In the genomic region with DNA sequence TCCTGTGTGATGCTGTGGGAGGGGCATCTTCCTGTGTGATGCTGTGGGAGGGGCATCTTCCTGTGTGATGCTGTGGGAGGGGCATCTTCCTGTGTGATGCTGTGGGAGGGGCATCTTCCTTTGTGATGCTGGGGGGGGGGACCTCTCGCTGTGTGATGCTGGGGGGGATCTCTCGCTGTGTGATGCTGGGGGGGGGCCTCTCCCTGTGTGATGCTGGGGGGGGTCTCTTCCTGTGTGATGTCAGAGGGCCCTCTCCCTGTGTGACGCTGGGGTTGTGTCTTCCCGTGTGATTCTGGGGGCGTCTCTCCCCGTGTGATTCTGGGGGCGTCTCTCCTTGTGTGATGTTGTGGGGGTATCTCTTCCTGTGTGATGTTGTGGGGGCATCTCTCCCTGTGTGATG, we compare ENCODE assay signal across 13 cellular contexts. TPM values are rescaled to one million over a fixed set of nuclear protein-coding genes. Genes with fewer than 3 reads are reported as not detected.
DNase-seq lines count a peak whose midpoint lies in the region; ATAC-seq lines count a peak whose summit lies in the region.
"Had no signal": no experiment of that assay in that cellular context is flagged by ENCODE, and none has a peak within 500 bp of the region (broad histone marks: within the 10 kb centered on the region; RNA-seq: fewer than 3 reads in every experiment).

No MANE protein-coding gene starts in this region.

- H3K4me3 Mint-ChIP-seq in T-cell, result peak overlapping the region in 1 of 3 donors; percentile 56
- no peak overlapping the region for H3K4me3 Mint-ChIP-seq in activated naive CD8-positive, alpha-beta T cell treated with anti-CD3 and anti-CD28 coated beads, Interleukin-2, amount 50 U/mL, for 24 hours
- peak overlapping the region; percentile 75 to 83 for H3K4me3 Mint-ChIP-seq in stimulated activated naive CD8-positive, alpha-beta T cell treated with anti-CD3 and anti-CD28 coated beads, Interleukin-15, amount 100 ng/mL, for 72 hours

- no peaks in the 10 kb centered on the region for H3K9me3 Mint-ChIP-seq in T-cell
- no peaks in the 10 kb centered on the region for H3K9me3 Mint-ChIP-seq in activated naive CD8-positive, alpha-beta T cell treated with anti-CD3 and anti-CD28 coated beads, Interleukin-2, amount 50 U/mL, for 24 hours
- no peaks in the 10 kb centered on the region for H3K9me3 Mint-ChIP-seq in stimulated activated naive CD8-positive, alpha-beta T cell treated with anti-CD3 and anti-CD28 coated beads, Interleukin-15, amount 100 ng/mL, for 72 hours

- CTCF ChIA-PET in T-cell (lab: Charles Lee), result no interaction called here

- H3K4me1 Mint-ChIP-seq in T-cell, result peaks cover 25 to 30% (median 29%) of the 10 kb centered on the region in 3 donors
- H3K4me1 Mint-ChIP-seq in activated naive CD8-positive, alpha-beta T cell treated with anti-CD3 and anti-CD28 coated beads, Interleukin-2, amount 50 U/mL, for 24 hours, result peaks cover 26% of the 10 kb centered on the region
- peaks cover 40% of the 10 kb centered on the region for H3K4me1 Mint-ChIP-seq in stimulated activated naive CD8-positive, alpha-beta T cell treated with anti-CD3 and anti-CD28 coated beads, Interleukin-15, amount 100 ng/mL, for 72 hours

- peak in 1 of 4 experiments; percentile 46 for ATAC-seq in T-cell (replicated peaks in 1 of 4)
- no peak for ATAC-seq in activated naive CD8-positive, alpha-beta T cell treated with anti-CD3 and anti-CD28 coated beads, Interleukin-2, amount 50 U/mL, for 24 hours
- no peak for ATAC-seq in stimulated activated naive CD8-positive, alpha-beta T cell treated with anti-CD3 and anti-CD28 coated beads, Interleukin-15, amount 100 ng/mL, for 72 hours
- ATAC-seq: gastroesophageal sphincter, right lobe of liver, upper lobe of right lung had no signal

- peak; percentile 16 for DNase-seq in stimulated activated CD4-positive, alpha-beta T cell treated with anti-CD3 and anti-CD28 coated beads, Interleukin-15, amount 100 ng/mL, for 24 hours
- no peak for DNase-seq in stimulated activated CD4-positive, alpha-beta T cell treated with anti-CD3 and anti-CD28 coated beads, Interleukin-2, amount 100 ng/mL, for 48 hours
- DNase-seq in T-cell (peak in 29 of 34 experiments; percentile 16 to 76 (median 53)), GM03348 (ENCODE audit: low spot score) (no peak), NCI-H2227 treated with DMSO at 0.1 percent for 48 hours (lab: John Stamatoyannopoulos, UW) (no peak)
- DNase-seq in activated naive CD8-positive, alpha-beta T cell treated with anti-CD3 and anti-CD28 coated beads, Interleukin-2, amount 50 U/mL, for 24 hours, result no peak
- DNase-seq in stimulated activated naive CD8-positive, alpha-beta T cell treated with anti-CD3 and anti-CD28 coated beads, Interleukin-15, amount 100 ng/mL, for 72 hours, result peak; percentile 21 to 51
- DNase-seq: AML-193; NCI-H2081 treated with DMSO at 0.1 percent for 48 hours; stimulated activated CD4-positive, alpha-beta T cell treated with anti-CD3 and anti-CD28 coated beads, Interleukin-4, amount 100 ng/mL, for 24 hours; upper lobe of right lung had no signal

- POLR2A ChIA-PET in T-cell (lab: Charles Lee), result no interaction called here

- peak overlapping the region in 1 of 2 donors; percentile 22 for H3K27ac Mint-ChIP-seq in T-cell
- peak overlapping the region; percentile 59 for H3K27ac Mint-ChIP-seq in activated naive CD8-positive, alpha-beta T cell treated with anti-CD3 and anti-CD28 coated beads, Interleukin-2, amount 50 U/mL, for 24 hours
- H3K27ac Mint-ChIP-seq in stimulated activated naive CD8-positive, alpha-beta T cell treated with anti-CD3 and anti-CD28 coated beads, Interleukin-15, amount 100 ng/mL, for 72 hours, result peak overlapping the region; percentile 93

- no peaks in the 10 kb centered on the region for H3K27me3 Mint-ChIP-seq in T-cell
- no peaks in the 10 kb centered on the region for H3K27me3 Mint-ChIP-seq in activated naive CD8-positive, alpha-beta T cell treated with anti-CD3 and anti-CD28 coated beads, Interleukin-2, amount 50 U/mL, for 24 hours
- H3K27me3 Mint-ChIP-seq in stimulated activated naive CD8-positive, alpha-beta T cell treated with anti-CD3 and anti-CD28 coated beads, Interleukin-15, amount 100 ng/mL, for 72 hours, result no peaks in the 10 kb centered on the region

- no peaks in the 10 kb centered on the region for H3K36me3 Mint-ChIP-seq in T-cell
- H3K36me3 Mint-ChIP-seq in activated naive CD8-positive, alpha-beta T cell treated with anti-CD3 and anti-CD28 coated beads, Interleukin-2, amount 50 U/mL, for 24 hours (ENCODE audit: low read depth), result no peaks in the 10 kb centered on the region

RNA-seq across cellular contexts. Expression of a gene that starts 27.9 kb away (rescaled TPM):
- 1 to 10 TPM in 4 of 5 donors, under 1 TPM in 1; 0.66 to 3.9 (median 3.2) TPM for total RNA-seq in T-cell

Comparison
In these comparisons a context has a peak if more than half of its experiments do, and no peak if none do; other contexts are left out.
1. DNase-seq: peak in stimulated activated CD4-positive, alpha-beta T cell treated with anti-CD3 and anti-CD28 coated beads, Interleukin-15, amount 100 ng/mL, for 24 hours (single experiment), T-cell (29 of 34) and stimulated activated naive CD8-positive, alpha-beta T cell treated with anti-CD3 and anti-CD28 coated beads, Interleukin-15, amount 100 ng/mL, for 72 hours (2 of 2); none in stimulated activated CD4-positive, alpha-beta T cell treated with anti-CD3 and anti-CD28 coated beads, Interleukin-2, amount 100 ng/mL, for 48 hours (0 of 2), activated naive CD8-positive, alpha-beta T cell treated with anti-CD3 and anti-CD28 coated beads, Interleukin-2, amount 50 U/mL, for 24 hours (single experiment), GM03348 (single experiment) and NCI-H2227 treated with DMSO at 0.1 percent for 48 hours (single experiment).